ENCODE assay signal across 8 cellular contexts in the genomic region with DNA sequence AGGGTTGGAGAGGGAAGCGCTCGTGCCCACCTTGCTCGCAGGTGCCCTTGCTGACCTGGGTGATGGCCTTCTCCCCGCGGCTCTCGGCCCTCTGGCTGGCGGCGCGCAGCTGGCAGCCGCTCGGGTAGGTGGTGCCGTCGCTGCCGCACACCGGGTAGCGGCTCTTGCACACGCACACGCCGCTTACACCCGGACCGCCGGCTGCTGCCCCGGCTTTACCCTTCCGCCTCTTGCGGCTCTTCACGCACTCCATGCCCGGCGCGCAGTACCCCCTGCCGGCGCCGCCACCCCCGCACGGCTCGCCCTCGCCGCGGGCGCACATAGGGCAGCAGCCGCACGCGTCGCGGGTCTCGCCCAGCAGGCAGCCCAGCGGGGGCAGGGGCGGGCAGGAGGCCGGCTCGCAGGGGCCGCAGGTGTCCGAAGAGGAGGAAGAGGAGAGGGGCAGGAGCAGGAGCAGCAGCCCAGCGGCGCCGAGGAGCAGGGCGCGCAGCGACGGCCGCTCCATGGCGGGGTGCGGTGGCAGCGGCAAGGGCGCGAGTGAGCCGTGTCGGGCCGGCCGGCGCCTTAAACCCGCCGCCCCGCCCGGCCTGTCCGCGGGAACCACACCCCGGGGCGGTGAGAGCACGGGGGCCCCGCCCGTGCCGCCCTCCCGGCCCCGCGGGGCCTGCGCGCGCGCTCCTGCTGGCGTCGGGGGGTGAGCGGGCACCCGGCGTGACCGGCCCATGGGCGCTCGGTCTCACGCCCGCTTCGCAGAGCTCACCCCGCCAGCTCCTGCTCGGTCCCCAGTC. TPM values are rescaled to one million over a fixed set of nuclear protein-coding genes. Genes with fewer than 3 reads are reported as not detected.
A peak's percentile ranks its signal among the peaks of the same experiment; 100 is the strongest.
DNase-seq lines count a peak whose midpoint lies in the region; ATAC-seq, FAIRE-seq and TF ChIP-seq lines count a peak whose summit lies in the region.

A gene with protein sequence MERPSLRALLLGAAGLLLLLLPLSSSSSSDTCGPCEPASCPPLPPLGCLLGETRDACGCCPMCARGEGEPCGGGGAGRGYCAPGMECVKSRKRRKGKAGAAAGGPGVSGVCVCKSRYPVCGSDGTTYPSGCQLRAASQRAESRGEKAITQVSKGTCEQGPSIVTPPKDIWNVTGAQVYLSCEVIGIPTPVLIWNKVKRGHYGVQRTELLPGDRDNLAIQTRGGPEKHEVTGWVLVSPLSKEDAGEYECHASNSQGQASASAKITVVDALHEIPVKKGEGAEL (minus strand): TSS at position 539 of the 788 bp plus-strand sequence. CDS start 34 bp downstream, at position 505.

- CTCF ChIA-PET in CD8-positive, alpha-beta T cell (lab: Charles Lee), result no interaction called here
- CTCF ChIA-PET in K562 (lab: Yijun Ruan, JAX; ENCODE audit: low intra/inter-chr PET ratio), result no interaction called here

- no peaks in the 10 kb centered on the region for H3K79me2 ChIP-seq in MM.1S (ENCODE audit: low read length)
- no peaks in the 10 kb centered on the region for H3K79me2 ChIP-seq in K562 (ENCODE audit: control insufficient read depth, insufficient read depth, low read length)
- no peaks in the 10 kb centered on the region for H3K79me2 ChIP-seq in hepatocyte

- intact Hi-C loops in CD8-positive, alpha-beta T cell (cut with DNase I, micrococcal nuclease), result no loop called here
- intact Hi-C loops in K562 (cut with micrococcal nuclease), result no loop called here

- no peak for FAIRE-seq in K562 (lab: Jason Lieb, UNC)

- H4K20me1 ChIP-seq in MM.1S (ENCODE audit: insufficient read depth, low read length) (no peaks in the 10 kb centered on the region), K562 (replicated peaks; ENCODE audit: control insufficient read depth, insufficient read depth, low read length) (no peaks in the 10 kb centered on the region), hepatocyte (ENCODE audit: insufficient read depth, poor library complexity, severe bottlenecking) (no peaks in the 10 kb centered on the region)

- WGBS in K562 (ENCODE audit: insufficient coverage, low coverage, missing lambda C conversion rate), result 25% methylated on average over 44 of the region's 101 CpGs
- 2% methylated on average over 38 of the region's 101 CpGs for WGBS in hepatocyte (ENCODE audit: low lambda C conversion rate, missing lambda C conversion rate)

- H3K9me1 ChIP-seq in K562 (ENCODE audit: control insufficient read depth, insufficient read depth, low read length), result no peaks in the 10 kb centered on the region

- TF ChIP-seq RAD21 in K562 (CRISPR knock-in tag; conservative IDR thresholded peaks at IDR 0.05 in 1 of 2, IDR thresholded peaks at IDR 0.05 in 1 of 2), result no peak

- no peak for ATAC-seq in CD8-positive, alpha-beta T cell
- ATAC-seq in GM19452 (IDR thresholded peaks at IDR 0.05; ENCODE audit: unreplicated experiment), result peak; percentile 43
- ATAC-seq in K562, result peak; percentile 89

- H2AFZ ChIP-seq in MM.1S (ENCODE audit: low read length), result peak within 1 kb of the TSS; percentile 86
- H2AFZ ChIP-seq in K562 (ENCODE audit: low read depth, low read length), result peak within 1 kb of the TSS; percentile 15
- peak within 1 kb of the TSS; percentile 86 for H2AFZ ChIP-seq in hepatocyte

- no peak for TF ChIP-seq CTCF in CD8-positive, alpha-beta T cell (IDR thresholded peaks at IDR 0.05)
- TF ChIP-seq CTCF in MM.1S (IDR thresholded peaks at IDR 0.05; ENCODE audit: low read length), result no peak
- TF ChIP-seq CTCF in K562 (IDR thresholded peaks at IDR 0.05 in 2 of 3, conservative IDR thresholded peaks at IDR 0.05 in 1 of 3; ENCODE audit: insufficient read depth in 2 of 3, low read depth in 1 of 3, low read length in 3 of 3), result no peak
- no peak for TF ChIP-seq CTCF in hepatocyte (IDR thresholded peaks at IDR 0.05; ENCODE audit: poor library complexity)

- H3K9ac ChIP-seq in MM.1S (ENCODE audit: low read length), result peak within 1 kb of the TSS; percentile 59; the same call in 1 of the 2 replicates
- peak within 1 kb of the TSS in 1 of 2 experiments; percentile 73; a peak in 1 of 4 replicates for H3K9ac ChIP-seq in K562 (ENCODE audit: insufficient read depth in 1 of 2, low read depth in 2 of 2, low read length in 2 of 2)

- H3K36me3 ChIP-seq in CD8-positive, alpha-beta T cell (ENCODE audit: insufficient read depth, low read length), result no peaks in the 10 kb centered on the region
- H3K36me3 ChIP-seq in MM.1S (replicated peaks; ENCODE audit: insufficient read depth, low read length) (no peaks in the 10 kb centered on the region), K562 (ENCODE audit: control insufficient read depth, insufficient read depth, low read length) (no peaks in the 10 kb centered on the region), hepatocyte (replicated peaks; ENCODE audit: insufficient read depth, low read depth) (no peaks in the 10 kb centered on the region)

- no peak within 1 kb of the TSS for H3K27ac Mint-ChIP-seq in CD8-positive, alpha-beta T cell

- DNase-seq in CD8-positive, alpha-beta T cell, result no peak
- DNase-seq in MM.1S (peak; percentile 62), K562 (ENCODE audit: extremely low read depth in 1 of 4, low spot score in 3 of 4) (peak; percentile 4 to 60 (median 57)), hepatocyte (ENCODE audit: low spot score) (peak; percentile 53), pulmonary artery endothelial cell (ENCODE audit: low read depth, low spot score) (no peak), HPDE6-E6E7 (ENCODE audit: extremely low spot score) (no peak), kidney glomerular epithelial cell (lab: John Stamatoyannopoulos, UW) (no peak)

- no peak for TF ChIP-seq EP300 in K562 (IDR thresholded peaks at IDR 0.05; ENCODE audit: low read length)

- H3K27me3 ChIP-seq in CD8-positive, alpha-beta T cell (ENCODE audit: insufficient read depth, low read length), result peaks cover 4% of the 10 kb centered on the region
- H3K27me3 ChIP-seq in MM.1S (replicated peaks; ENCODE audit: insufficient read depth, low read length), result no peaks in the 10 kb centered on the region
- peaks cover 10 to 22% of the 10 kb centered on the region in 2 experiments; a peak in 4 of 5 replicates for H3K27me3 ChIP-seq in K562 (ENCODE audit: control insufficient read depth in 2 of 2, insufficient read depth in 2 of 2, low read length in 2 of 2)
- H3K27me3 ChIP-seq in hepatocyte, result peaks cover 16% of the 10 kb centered on the region

- H3K4me1 Mint-ChIP-seq in CD8-positive, alpha-beta T cell (ENCODE audit: low read depth), result peaks cover 15% of the 10 kb centered on the region

- H3K4me2 ChIP-seq in MM.1S (ENCODE audit: low read depth, low read length), result peak within 1 kb of the TSS; percentile 89
- H3K4me2 ChIP-seq in K562 (ENCODE audit: insufficient read depth, low read length), result peak within 1 kb of the TSS; percentile 23
- H3K4me2 ChIP-seq in hepatocyte, result peak within 1 kb of the TSS; percentile 75

- H3K9me2 ChIP-seq in MM.1S (replicated peaks; ENCODE audit: insufficient read depth, low read length), result no peaks in the 10 kb centered on the region
- H3K9me2 ChIP-seq in hepatocyte (replicated peaks; ENCODE audit: insufficient read depth), result no peaks in the 10 kb centered on the region

- no peaks in the 10 kb centered on the region for H3K9me3 Mint-ChIP-seq in CD8-positive, alpha-beta T cell

- peak within 1 kb of the TSS; percentile 82 for H3K4me3 Mint-ChIP-seq in CD8-positive, alpha-beta T cell

- no peak within 1 kb of the TSS for H3K27ac ChIP-seq in CD8-positive, alpha-beta T cell (ENCODE audit: low read depth, low read length)
- H3K27ac ChIP-seq in MM.1S (ENCODE audit: low read length) (peak within 1 kb of the TSS; percentile 80; the same call in 1 of the 2 replicates), K562 (ENCODE audit: extremely low read depth, low read depth, low read length) (no peak within 1 kb of the TSS), hepatocyte (peak within 1 kb of the TSS; percentile 52)

- peaks cover 66% of the 10 kb centered on the region for H3K27me3 Mint-ChIP-seq in CD8-positive, alpha-beta T cell (ENCODE audit: low read depth)

- H3F3A ChIP-seq in MM.1S (ENCODE audit: insufficient read depth, low read length), result peaks cover 23% of the 10 kb centered on the region

- in situ Hi-C loops in K562 (cut with MboI), result no loop called here

- peak within 1 kb of the TSS; percentile 6 for H3K4me3 ChIP-seq in CD8-positive, alpha-beta T cell (ENCODE audit: low read depth, low read length)
- H3K4me3 ChIP-seq in MM.1S (ENCODE audit: low read length), result peak within 1 kb of the TSS; percentile 63
- peak within 1 kb of the TSS; percentile 16 for H3K4me3 ChIP-seq in K562
- peak within 1 kb of the TSS; percentile 6 for H3K4me3 ChIP-seq in hepatocyte

- POLR2A ChIA-PET in CD8-positive, alpha-beta T cell (lab: Charles Lee), result no interaction called here
- POLR2A ChIA-PET in K562 (lab: Yijun Ruan, JAX), result no interaction called here

- no TSS peak for BruUV-seq in K562 (replicated peaks; lab: Mats Ljungman, UMichigan)

- H3K9me3 ChIP-seq in CD8-positive, alpha-beta T cell (ENCODE audit: low read length), result no peaks in the 10 kb centered on the region
- H3K9me3 ChIP-seq in MM.1S (replicated peaks; ENCODE audit: insufficient read depth, low read length), result no peaks in the 10 kb centered on the region
- no peaks in the 10 kb centered on the region for H3K9me3 ChIP-seq in K562 (replicated peaks; ENCODE audit: control insufficient read depth, insufficient read depth, low read depth, low read length)
- H3K9me3 ChIP-seq in hepatocyte (ENCODE audit: low read depth), result no peaks in the 10 kb centered on the region

- peaks cover 11% of the 10 kb centered on the region for H3K4me1 ChIP-seq in CD8-positive, alpha-beta T cell (ENCODE audit: insufficient read depth, low read length)
- H3K4me1 ChIP-seq in MM.1S (ENCODE audit: low read length) (peaks cover 23% of the 10 kb centered on the region), K562 (replicated peaks in 1 of 2; ENCODE audit: control insufficient read depth in 2 of 2, insufficient read depth in 2 of 2, low read length in 2 of 2) (peaks cover 0 to 12% of the 10 kb centered on the region in 2 experiments; a peak in 2 of 5 replicates), hepatocyte (ENCODE audit: insufficient read depth) (no peaks in the 10 kb centered on the region)

- TF ChIP-seq POLR2A in K562 (conservative IDR thresholded peaks at IDR 0.05), result no peak

- H3K36me3 Mint-ChIP-seq in CD8-positive, alpha-beta T cell, result no peaks in the 10 kb centered on the region

RNA-seq across cellular contexts. Expression of the gene that starts here (rescaled TPM):
- total RNA-seq in CD8-positive, alpha-beta T cell, result not detected
- not detected in 2 replicates for total RNA-seq in K562 (2011; cell fraction: chromatin; rRNA removed; ENCODE audit: low replicate concordance)
- not detected in 2 replicates for total RNA-seq in K562 (2011; cell fraction: nucleolus; rRNA removed)
- total RNA-seq in K562 (2011; cell fraction: nucleoplasm; rRNA removed), result not detected in 2 replicates
- total RNA-seq in K562 (2014; rRNA removed) (not detected in 2 replicates), K562 (2014; rRNA removed; fragmentation: Illumina TruSeq; extraction: Trizol) (not detected in 2 replicates), K562 (2015; rRNA removed; fragmentation: Illumina TruSeq; extraction: Trizol) (not detected in 2 replicates), K562 (2021) (0.29 and 0.54 TPM in 2 replicates), hepatocyte (73.4 and 74.0 TPM in 2 replicates), pulmonary artery endothelial cell (322 and 445 TPM in 2 replicates)
- polyA plus RNA-seq in K562 (2011; rRNA removed) (not detected in 2 replicates), K562 (2014; fragmentation: Illumina TruSeq; extraction: Trizol) (not detected in 2 replicates), K562 (2014; fragmentation: Nextera tagmentation; extraction: Ambion mirVana) (under 1 TPM; 0.27 to 0.49 TPM), K562 (2014; rRNA removed) (not detected in 2 replicates), hepatocyte (122 and 129 TPM in 2 replicates)
- polyA plus RNA-seq in K562 (2011; cell fraction: cytosol; rRNA removed), result 0.12 and 0.18 TPM in 2 replicates
- polyA plus RNA-seq in K562 (2011; cell fraction: nucleus; rRNA removed), result not detected in 2 replicates
- 0.12 and 0.25 TPM in 2 replicates for polyA plus RNA-seq in K562 (2012)
- not detected in 2 replicates for polyA minus RNA-seq in K562 (2011; rRNA and poly(A)+ RNA removed)
- not detected in 2 replicates for polyA minus RNA-seq in K562 (2011; cell fraction: cytosol; rRNA and poly(A)+ RNA removed)
- not detected in 2 replicates for polyA minus RNA-seq in K562 (2011; cell fraction: nucleus; rRNA and poly(A)+ RNA removed)

Comparison
In these comparisons a context has a peak if more than half of its experiments do, and no peak if none do; other contexts are left out.
1. RNA of the gene that starts here (total RNA-seq): 322 to 445 TPM in pulmonary artery endothelial cell and 73.4 to 74.0 TPM in hepatocyte; not detected in CD8-positive, alpha-beta T cell and 0.29 to 0.54 TPM in K562; every median in the first group is over 10 times any median in the second.
2. RNA of the gene that starts here (polyA plus RNA-seq): 122 to 129 TPM in hepatocyte; 0.12 to 0.49 TPM in K562; every median in the first group is over 10 times any median in the second.
3. Peak in DNase-seq, ATAC-seq, H3K4me3 ChIP-seq and H3K4me2 ChIP-seq in K562; RNA of the gene not detected or under 1 TPM.
4. DNase-seq: peak in MM.1S (single experiment) and hepatocyte (single experiment); none in CD8-positive, alpha-beta T cell (0 of 7), pulmonary artery endothelial cell (single experiment), HPDE6-E6E7 (single experiment) and kidney glomerular epithelial cell (single experiment).
5. H3K27ac ChIP-seq: peak in MM.1S (single experiment) and hepatocyte (single experiment); none in CD8-positive, alpha-beta T cell (single experiment) and K562 (single experiment).
6. H3K4me3 ChIP-seq: peak in every context shown above with its lines; median percentile 63 in MM.1S; 16 in K562; 6 in CD8-positive, alpha-beta T cell; 6 in hepatocyte.
7. H2AFZ ChIP-seq: peak in every context shown above with its lines; median percentile 86 in MM.1S; 86 in hepatocyte; 15 in K562.
8. H3K4me2 ChIP-seq: peak in every context shown above with its lines; median percentile 89 in MM.1S; 75 in hepatocyte; 23 in K562.